In the genomic region with DNA sequence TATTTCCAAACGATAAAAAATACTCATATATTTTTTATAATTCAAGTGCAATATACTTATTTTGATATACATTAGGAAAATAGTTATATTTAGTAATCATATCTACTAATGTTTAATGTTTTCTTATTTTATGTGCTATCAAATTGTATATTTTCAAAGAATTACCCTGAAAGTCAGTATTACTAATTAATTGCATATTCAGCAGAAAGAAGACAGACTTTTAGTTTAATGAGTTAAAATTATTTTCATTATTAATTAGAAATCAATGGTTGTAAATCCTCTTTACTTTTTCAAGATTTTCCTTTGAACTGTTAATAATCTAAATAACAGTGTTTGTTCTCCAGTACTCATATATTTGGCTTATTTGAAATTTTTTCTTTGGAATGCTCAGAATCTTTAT, we compare ENCODE assay signal across 21 cellular contexts.
A peak's percentile ranks its signal among the peaks of the same experiment; 100 is the strongest.
DNase-seq lines count a peak whose midpoint lies in the region; ATAC-seq, FAIRE-seq and TF ChIP-seq lines count a peak whose summit lies in the region.
"Had no signal": no experiment of that assay in that cellular context is flagged by ENCODE, and none has a peak within 500 bp of the region (broad histone marks: within the 10 kb centered on the region; RNA-seq: fewer than 3 reads in every experiment).

No MANE protein-coding gene starts in this region.

- no peak for TF ChIP-seq EP300 in K562 (IDR thresholded peaks at IDR 0.05; ENCODE audit: low read length)

- H3K36me3 ChIP-seq in K562 (ENCODE audit: control insufficient read depth, insufficient read depth, low read length) (no peaks in the 10 kb centered on the region), osteoblast (ENCODE audit: insufficient read depth, low read length) (no peaks in the 10 kb centered on the region)
- H3K36me3 ChIP-seq: BLaER1 had no signal

- H2AFZ ChIP-seq in K562 (ENCODE audit: low read depth, low read length) (no peak overlapping the region), osteoblast (ENCODE audit: low read length) (no peak overlapping the region)
- H2AFZ ChIP-seq: GM23248 had no signal

- no peak overlapping the region for H3K27ac ChIP-seq in K562 (ENCODE audit: extremely low read depth, low read depth, low read length)
- H3K27ac ChIP-seq in osteoblast (ENCODE audit: low read depth, low read length) = no peak overlapping the region
- H3K27ac ChIP-seq: BLaER1, C4-2B, GM23248 had no signal

- no TSS peak for BruUV-seq in K562 (replicated peaks; lab: Mats Ljungman, UMichigan)

- in situ Hi-C loops in K562 (cut with MboI) = no loop called here

- no peak for DNase-seq in K562 (ENCODE audit: extremely low read depth in 1 of 4, low spot score in 3 of 4)
- DNase-seq in frontal cortex (ENCODE audit: low spot score in 2 of 2) = no peak
- DNase-seq in osteoblast (ENCODE audit: insufficient read length, low spot score, missing footprints) = no peak
- DNase-seq: 8988T; Caco-2; CD4-positive, CD25-positive, alpha-beta regulatory T cell; CD8-positive, alpha-beta T cell; DMS153; DND-41; GDM1; GM23248; H7; HCEC 1CT had no signal

- TF ChIP-seq POLR2A in K562 (conservative IDR thresholded peaks at IDR 0.05) = no peak

- H3K4me3 ChIP-seq in K562 = no peak overlapping the region
- no peak overlapping the region for H3K4me3 ChIP-seq in osteoblast (ENCODE audit: insufficient read depth, low read length)
- H3K4me3 ChIP-seq: BLaER1, GM12878, GM23248 had no signal

- no peaks in the 10 kb centered on the region for H3K9me3 ChIP-seq in K562 (replicated peaks; ENCODE audit: control insufficient read depth, insufficient read depth, low read depth, low read length)
- H3K9me3 ChIP-seq in osteoblast (ENCODE audit: low read depth, low read length) = no peaks in the 10 kb centered on the region
- H3K9me3 ChIP-seq: BLaER1, Caco-2 had no signal

- no peak for ATAC-seq in K562
- no peak for ATAC-seq in HG03097 (IDR thresholded peaks at IDR 0.05; ENCODE audit: low FRiP score, unreplicated experiment)
- ATAC-seq in HG03045 (IDR thresholded peaks at IDR 0.05; ENCODE audit: unreplicated experiment) = no peak
- ATAC-seq: CD8-positive, alpha-beta T cell; GM12878 had no signal

- POLR2A ChIA-PET in K562 (lab: Yijun Ruan, JAX) = no interaction called here

- FAIRE-seq in A204.1 (lab: Jason Lieb, UNC) (peak; percentile 80), G401.6 (lab: Jason Lieb, UNC) (peak; percentile 73), K562 (lab: Jason Lieb, UNC) (no peak), frontal cortex (lab: Jason Lieb, UNC) (peak; percentile 90)
- FAIRE-seq: GM12878, H1 had no signal

- H3K79me2 ChIP-seq in K562 (ENCODE audit: control insufficient read depth, insufficient read depth, low read length) = no peaks in the 10 kb centered on the region
- H3K79me2 ChIP-seq in osteoblast (ENCODE audit: insufficient read depth, low read length) = no peaks in the 10 kb centered on the region

- no peaks in the 10 kb centered on the region for H3K4me1 ChIP-seq in K562 (replicated peaks in 1 of 2; ENCODE audit: control insufficient read depth in 2 of 2, insufficient read depth in 2 of 2, low read length in 2 of 2)
- H3K4me1 ChIP-seq in osteoblast (ENCODE audit: insufficient read depth, low read length) = no peaks in the 10 kb centered on the region
- H3K4me1 ChIP-seq: BLaER1, Caco-2 had no signal

- no peak overlapping the region for H3K4me2 ChIP-seq in K562 (ENCODE audit: insufficient read depth, low read length)
- H3K4me2 ChIP-seq in osteoblast (ENCODE audit: insufficient read depth, low read length) = no peak overlapping the region
- H3K4me2 ChIP-seq: BLaER1 had no signal

- H4K20me1 ChIP-seq in K562 (replicated peaks; ENCODE audit: control insufficient read depth, insufficient read depth, low read length) (no peaks in the 10 kb centered on the region), osteoblast (ENCODE audit: insufficient read depth, low read length) (no peaks in the 10 kb centered on the region)
- H4K20me1 ChIP-seq: BLaER1 had no signal

- TF ChIP-seq CTCF in K562 (IDR thresholded peaks at IDR 0.05 in 2 of 3, conservative IDR thresholded peaks at IDR 0.05 in 1 of 3; ENCODE audit: insufficient read depth in 2 of 3, low read depth in 1 of 3, low read length in 3 of 3) (no peak), osteoblast (IDR thresholded peaks at IDR 0.05; ENCODE audit: extremely low read depth, low read depth, low read length) (no peak)

- CTCF ChIA-PET in K562 (lab: Yijun Ruan, JAX; ENCODE audit: low intra/inter-chr PET ratio) = no interaction called here

- 0% methylated on average over 1 of the region's 1 CpG for WGBS in K562 (ENCODE audit: insufficient coverage, low coverage, missing lambda C conversion rate)

- no peak for TF ChIP-seq RAD21 in K562 (CRISPR knock-in tag; conservative IDR thresholded peaks at IDR 0.05 in 1 of 2, IDR thresholded peaks at IDR 0.05 in 1 of 2)

- H3K27me3 ChIP-seq in K562 (ENCODE audit: control insufficient read depth in 2 of 2, insufficient read depth in 2 of 2, low read length in 2 of 2) = no peaks in the 10 kb centered on the region
- H3K27me3 ChIP-seq in osteoblast (ENCODE audit: insufficient read depth, low read length) = no peaks in the 10 kb centered on the region
- H3K27me3 ChIP-seq: BLaER1 had no signal

- no peak overlapping the region for H3K9ac ChIP-seq in K562 (ENCODE audit: insufficient read depth in 1 of 2, low read depth in 2 of 2, low read length in 2 of 2)
- H3K9ac ChIP-seq: BLaER1, GM23248 had no signal

- intact Hi-C loops in K562 (cut with micrococcal nuclease) = no loop called here

- H3K9me1 ChIP-seq in K562 (ENCODE audit: control insufficient read depth, insufficient read depth, low read length) = no peaks in the 10 kb centered on the region

TF ChIP-seq in K562, 482 proteins besides CTCF, POLR2A, EP300 and RAD21:
- TF ChIP-seq C11orf30 (IDR thresholded peaks at IDR 0.05; ENCODE audit: low read depth) (peak; percentile 17; the same call in 1 of the 2 replicates), ZNF316 (IDR thresholded peaks at IDR 0.05) (peak; percentile 72; the same call in 1 of the 2 replicates), ZNF764 (CRISPR knock-in tag; IDR thresholded peaks at IDR 0.05; ENCODE audit: low read depth) (no peak)
